Comparison of ENCODE assay signal across 26 cellular contexts in the genomic region with DNA sequence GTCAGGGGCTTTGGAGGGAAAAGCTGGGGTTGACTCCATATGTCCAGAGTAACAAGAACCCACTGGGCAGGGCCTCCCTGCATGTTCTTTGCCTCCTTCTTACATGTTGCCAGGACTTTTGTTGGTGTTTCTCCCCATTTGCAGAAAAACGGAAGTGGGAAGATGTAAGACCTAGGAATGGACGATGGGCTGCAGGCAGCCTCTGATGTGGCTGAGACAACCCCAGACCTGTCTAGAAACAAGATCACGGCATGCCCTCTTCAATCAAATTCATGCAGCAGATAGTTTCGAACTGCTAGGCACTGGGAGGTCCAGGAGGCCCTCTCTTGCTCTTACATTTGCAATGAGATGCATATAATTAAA. TPM values are rescaled to one million over a fixed set of nuclear protein-coding genes. Genes with fewer than 3 reads are reported as not detected.
DNase-seq lines count a peak whose midpoint lies in the region; ATAC-seq, FAIRE-seq and TF ChIP-seq lines count a peak whose summit lies in the region.
"Had no signal": no experiment of that assay in that cellular context is flagged by ENCODE, and none has a peak within 500 bp of the region (broad histone marks: within the 10 kb centered on the region; RNA-seq: fewer than 3 reads in every experiment).

No MANE protein-coding gene starts in this region.

- peaks cover 20% of the 10 kb centered on the region for H3K27me3 ChIP-seq in GM23248 (replicated peaks; ENCODE audit: insufficient read depth)
- H3K27me3 ChIP-seq in K562 (ENCODE audit: control insufficient read depth in 2 of 2, insufficient read depth in 2 of 2, low read length in 2 of 2): peaks cover 65 to 87% of the 10 kb centered on the region in 2 experiments
- H3K27me3 ChIP-seq in esophagus muscularis mucosa: peaks cover 0 to 76% (median 27%) of the 10 kb centered on the region in 4 donors

- DNase-seq in GM12891 (ENCODE audit: insufficient read length, low spot score) (no peak), GM23248 (no peak), OCI-M1 (lab: John Stamatoyannopoulos, UW) (peak; percentile 3), K562 (ENCODE audit: extremely low read depth in 1 of 4, low spot score in 3 of 4) (no peak), esophagus muscularis mucosa (ENCODE audit: extremely low spot score) (no peak), GM03348 (ENCODE audit: low spot score) (no peak), NCI-H187 treated with DMSO at 0.1 percent for 48 hours (lab: John Stamatoyannopoulos, UW) (no peak), globus pallidus (ENCODE audit: low spot score) (no peak)
- DNase-seq: CD4-positive, CD25-positive, alpha-beta regulatory T cell; GOT3; HCEC 1CT; NCI-H1105; NCI-H146; NCI-H2029 treated with DMSO at 0.1 percent for 48 hours; NCI-H345; NCI-H524; NCI-H82; PC-9; RPMI8226; SHP77 treated with DMSO at 0.1 percent for 48 hours; SW 1271 had no signal

- no peak for FAIRE-seq in GM12891 (lab: Jason Lieb, UNC)
- FAIRE-seq in K562 (lab: Jason Lieb, UNC): no peak
- FAIRE-seq: GM12892 had no signal

- H3K4me2 ChIP-seq in GM23248 (ENCODE audit: unreplicated experiment) (no peak overlapping the region), K562 (ENCODE audit: insufficient read depth, low read length) (no peak overlapping the region)
- H3K4me2 ChIP-seq: PC-9 had no signal

- H3K36me3 ChIP-seq in GM23248 (ENCODE audit: low read depth) (no peaks in the 10 kb centered on the region), K562 (ENCODE audit: control insufficient read depth, insufficient read depth, low read length) (no peaks in the 10 kb centered on the region), esophagus muscularis mucosa (no peaks in the 10 kb centered on the region)

- TF ChIP-seq POLR2A in GM12891 (IDR thresholded peaks at IDR 0.05; ENCODE audit: low read depth, low read length): no peak
- no peak for TF ChIP-seq POLR2A in K562 (conservative IDR thresholded peaks at IDR 0.05)
- TF ChIP-seq POLR2A in esophagus muscularis mucosa (IDR thresholded peaks at IDR 0.05; ENCODE audit: low read depth): no peak

- no peaks in the 10 kb centered on the region for H4K20me1 ChIP-seq in GM23248 (ENCODE audit: insufficient read depth)
- H4K20me1 ChIP-seq in K562 (replicated peaks; ENCODE audit: control insufficient read depth, insufficient read depth, low read length): peaks cover 3% of the 10 kb centered on the region; the same call in 1 of the 2 replicates

- no peak overlapping the region for H3K4me3 ChIP-seq in GM23248
- no peak overlapping the region for H3K4me3 ChIP-seq in K562
- no peak overlapping the region for H3K4me3 ChIP-seq in esophagus muscularis mucosa
- H3K4me3 ChIP-seq: PC-9, SK-N-MC had no signal

- in situ Hi-C loops in GM23248 (cut with MboI): no loop called here
- in situ Hi-C loops in K562 (cut with MboI): no loop called here

- no peak for ATAC-seq in K562

- peaks cover 3% of the 10 kb centered on the region; the same call in 1 of the 2 replicates for H3K4me1 ChIP-seq in GM23248 (ENCODE audit: insufficient read depth)
- peaks cover 6 to 22% of the 10 kb centered on the region in 2 experiments; a peak in 3 of 5 replicates for H3K4me1 ChIP-seq in K562 (replicated peaks in 1 of 2; ENCODE audit: control insufficient read depth in 2 of 2, insufficient read depth in 2 of 2, low read length in 2 of 2)
- H3K4me1 ChIP-seq in esophagus muscularis mucosa: peaks cover 21 to 36% (median 32%) of the 10 kb centered on the region in 4 donors

- H3K27ac ChIP-seq in GM23248 (no peak overlapping the region), K562 (ENCODE audit: extremely low read depth, low read depth, low read length) (no peak overlapping the region), esophagus muscularis mucosa (replicated peaks in 1 of 4) (no peak overlapping the region)
- H3K27ac ChIP-seq: PC-9, SK-N-MC had no signal

- TF ChIP-seq EP300 in K562 (IDR thresholded peaks at IDR 0.05; ENCODE audit: low read length): no peak
- no peak for TF ChIP-seq EP300 in esophagus muscularis mucosa (IDR thresholded peaks at IDR 0.05)

- no peak overlapping the region for H3K9ac ChIP-seq in GM23248
- no peak overlapping the region for H3K9ac ChIP-seq in K562 (ENCODE audit: insufficient read depth in 1 of 2, low read depth in 2 of 2, low read length in 2 of 2)

- no peaks in the 10 kb centered on the region for H3K9me2 ChIP-seq in GM23248 (ENCODE audit: insufficient read depth)

- no TSS peak for BruUV-seq in K562 (replicated peaks; lab: Mats Ljungman, UMichigan)

- intact Hi-C loops in K562 (cut with micrococcal nuclease) (no loop called here), esophagus muscularis mucosa (cut with DNase I) (no loop called here)

- H2AFZ ChIP-seq in GM23248: 0 out of 2 replicates have a peak overlapping the region, but pooled peaks have one; percentile 16
- H2AFZ ChIP-seq in K562 (ENCODE audit: low read depth, low read length): no peak overlapping the region
- H2AFZ ChIP-seq: PC-9 had no signal

- H3K79me2 ChIP-seq in GM23248 (ENCODE audit: insufficient read depth) (no peaks in the 10 kb centered on the region), K562 (ENCODE audit: control insufficient read depth, insufficient read depth, low read length) (no peaks in the 10 kb centered on the region)

- 57 to 60% methylated on average over 4 of the region's 4 CpGs for WGBS in GM23248 (ENCODE audit: low coverage in 1 of 2, low lambda C conversion rate in 2 of 2, missing lambda C conversion rate in 2 of 2), 2 experiments
- WGBS in K562 (ENCODE audit: insufficient coverage, low coverage, missing lambda C conversion rate): 1% methylated on average over 4 of the region's 4 CpGs
- WGBS in esophagus muscularis mucosa: 83% methylated on average over 4 of the region's 4 CpGs

- no peak for TF ChIP-seq RAD21 in K562 (CRISPR knock-in tag; conservative IDR thresholded peaks at IDR 0.05 in 1 of 2, IDR thresholded peaks at IDR 0.05 in 1 of 2)

- no peaks in the 10 kb centered on the region for H3F3A ChIP-seq in GM23248 (ENCODE audit: insufficient read depth)

- H3K9me3 ChIP-seq in GM23248 (ENCODE audit: low read depth) (no peaks in the 10 kb centered on the region), K562 (replicated peaks; ENCODE audit: control insufficient read depth, insufficient read depth, low read depth, low read length) (no peaks in the 10 kb centered on the region), esophagus muscularis mucosa (no peaks in the 10 kb centered on the region)

- CTCF ChIA-PET in K562 (lab: Yijun Ruan, JAX; ENCODE audit: low intra/inter-chr PET ratio): no interaction called here

- POLR2A ChIA-PET in K562 (lab: Yijun Ruan, JAX): interaction anchor here (0.6 to 1.0 kb wide), 2 partner anchors 16 to 20 kb away, joined by 3 read pairs; no protein-coding TSS in a partner anchor

- TF ChIP-seq CTCF in K562 (IDR thresholded peaks at IDR 0.05 in 2 of 3, conservative IDR thresholded peaks at IDR 0.05 in 1 of 3; ENCODE audit: insufficient read depth in 2 of 3, low read depth in 1 of 3, low read length in 3 of 3) (no peak), esophagus muscularis mucosa (IDR thresholded peaks at IDR 0.05) (no peak)

- peaks cover 3% of the 10 kb centered on the region for H3K9me1 ChIP-seq in K562 (ENCODE audit: control insufficient read depth, insufficient read depth, low read length)

RNA-seq across cellular contexts. Expression of a gene that starts 3.4 kb away (rescaled TPM):
- polyA plus RNA-seq in GM12891 (2012; ENCODE audit: low read depth, missing spikeins): not detected
- total RNA-seq in GM23248 (2014; rRNA removed; shearing (Covaris generic)): 0.11 TPM in 1 of 2 replicates, not detected in the other
- polyA plus RNA-seq in GM23248 (2016; fragmentation: Nextera tagmentation; extraction: Ambion mirVana) (0.31 and 0.52 TPM in 2 replicates), K562 (2011; rRNA removed) (not detected in 2 replicates), K562 (2014; fragmentation: Illumina TruSeq; extraction: Trizol) (not detected in 2 replicates), K562 (2014; fragmentation: Nextera tagmentation; extraction: Ambion mirVana) (not detected), K562 (2014; rRNA removed) (not detected in 2 replicates)
- total RNA-seq in K562 (2011; cell fraction: chromatin; rRNA removed; ENCODE audit: low replicate concordance): not detected in 2 replicates
- not detected in 2 replicates for total RNA-seq in K562 (2011; cell fraction: nucleolus; rRNA removed)
- not detected in 2 replicates for total RNA-seq in K562 (2011; cell fraction: nucleoplasm; rRNA removed)
- total RNA-seq in K562 (2014; rRNA removed) (not detected in 2 replicates), K562 (2014; rRNA removed; fragmentation: Illumina TruSeq; extraction: Trizol) (not detected in 2 replicates), K562 (2015; rRNA removed; fragmentation: Illumina TruSeq; extraction: Trizol) (not detected in 2 replicates), K562 (2021) (not detected in 2 replicates), esophagus muscularis mucosa (1 to 10 TPM in 3 of 4 donors, not detected in 1; 2.2 to 4.2 (median 3.6) TPM)
- 0.03 TPM in 1 of 2 replicates, not detected in the other for polyA plus RNA-seq in K562 (2011; cell fraction: cytosol; rRNA removed)
- not detected in 2 replicates for polyA plus RNA-seq in K562 (2011; cell fraction: nucleus; rRNA removed)
- polyA plus RNA-seq in K562 (2012): 0.06 TPM in 1 of 2 replicates, not detected in the other
- not detected in 2 replicates for polyA minus RNA-seq in K562 (2011; rRNA and poly(A)+ RNA removed)
- polyA minus RNA-seq in K562 (2011; cell fraction: cytosol; rRNA and poly(A)+ RNA removed): not detected in 2 replicates
- polyA minus RNA-seq in K562 (2011; cell fraction: nucleus; rRNA and poly(A)+ RNA removed): not detected in 2 replicates
- total RNA-seq: CD4-positive, CD25-positive, alpha-beta regulatory T cell; MCF 10A; PC-9 had no signal
- polyA plus RNA-seq: BJ; CD4-positive, CD25-positive, alpha-beta regulatory T cell; IgD-negative memory B cell had no signal

RNA-seq across cellular contexts. Expression of a gene that starts 33.2 kb away (rescaled TPM):
- not detected for polyA plus RNA-seq in GM12891 (2012; ENCODE audit: low read depth, missing spikeins)
- total RNA-seq in GM23248 (2014; rRNA removed; shearing (Covaris generic)): 3.0 and 5.9 TPM in 2 replicates
- polyA plus RNA-seq in GM23248 (2016; fragmentation: Nextera tagmentation; extraction: Ambion mirVana): 9.6 and 9.9 TPM in 2 replicates
- not detected in 2 replicates for total RNA-seq in K562 (2011; cell fraction: chromatin; rRNA removed; ENCODE audit: low replicate concordance)
- total RNA-seq in K562 (2011; cell fraction: nucleolus; rRNA removed): not detected in 2 replicates
- total RNA-seq in K562 (2011; cell fraction: nucleoplasm; rRNA removed): not detected in 2 replicates
- total RNA-seq in K562 (2014; rRNA removed): not detected in 2 replicates
- total RNA-seq in K562 (2014; rRNA removed; fragmentation: Illumina TruSeq; extraction: Trizol): not detected in 2 replicates
- not detected in 2 replicates for total RNA-seq in K562 (2015; rRNA removed; fragmentation: Illumina TruSeq; extraction: Trizol)
- not detected in 2 replicates for total RNA-seq in K562 (2021)
- polyA plus RNA-seq in K562 (2011; rRNA removed): not detected in 2 replicates
- not detected in 2 replicates for polyA plus RNA-seq in K562 (2011; cell fraction: cytosol; rRNA removed)
- polyA plus RNA-seq in K562 (2011; cell fraction: nucleus; rRNA removed): not detected in 2 replicates
- 0.10 TPM in 1 of 2 replicates, not detected in the other for polyA plus RNA-seq in K562 (2012)
- polyA plus RNA-seq in K562 (2014; fragmentation: Illumina TruSeq; extraction: Trizol): not detected in 2 replicates
- not detected for polyA plus RNA-seq in K562 (2014; fragmentation: Nextera tagmentation; extraction: Ambion mirVana)
- polyA plus RNA-seq in K562 (2014; rRNA removed): 0.12 TPM in 1 of 2 replicates, not detected in the other
- not detected in 2 replicates for polyA minus RNA-seq in K562 (2011; rRNA and poly(A)+ RNA removed)
- polyA minus RNA-seq in K562 (2011; cell fraction: cytosol; rRNA and poly(A)+ RNA removed): 1.9 TPM in 1 of 2 replicates, not detected in the other
- polyA minus RNA-seq in K562 (2011; cell fraction: nucleus; rRNA and poly(A)+ RNA removed): not detected in 2 replicates
- 1 to 10 TPM; 1.7 to 7.5 (median 6.0) TPM for total RNA-seq in esophagus muscularis mucosa
- total RNA-seq: CD4-positive, CD25-positive, alpha-beta regulatory T cell; MCF 10A had no signal

RNA-seq across cellular contexts. Expression of a gene that starts 47.8 kb away (rescaled TPM):
- 15.9 TPM for polyA plus RNA-seq in GM12891 (2012; ENCODE audit: low read depth, missing spikeins)
- total RNA-seq in GM23248 (2014; rRNA removed; shearing (Covaris generic)): 36.8 and 50.7 TPM in 2 replicates
- polyA plus RNA-seq in GM23248 (2016; fragmentation: Nextera tagmentation; extraction: Ambion mirVana) (50.6 and 51.0 TPM in 2 replicates), K562 (2011; rRNA removed) (19.3 and 21.6 TPM in 2 replicates), K562 (2014; fragmentation: Illumina TruSeq; extraction: Trizol) (26.2 and 26.5 TPM in 2 replicates), K562 (2014; fragmentation: Nextera tagmentation; extraction: Ambion mirVana) (10 to 100 TPM; 10.4 to 14.7 TPM), K562 (2014; rRNA removed) (22.0 and 23.7 TPM in 2 replicates)
- 13.4 and 41.5 TPM in 2 replicates for total RNA-seq in K562 (2011; cell fraction: chromatin; rRNA removed; ENCODE audit: low replicate concordance)
- total RNA-seq in K562 (2011; cell fraction: nucleolus; rRNA removed): 54.0 and 57.2 TPM in 2 replicates
- total RNA-seq in K562 (2011; cell fraction: nucleoplasm; rRNA removed): 39.6 and 40.0 TPM in 2 replicates
- total RNA-seq in K562 (2014; rRNA removed) (20.1 and 25.0 TPM in 2 replicates), K562 (2014; rRNA removed; fragmentation: Illumina TruSeq; extraction: Trizol) (12.7 and 14.5 TPM in 2 replicates), K562 (2015; rRNA removed; fragmentation: Illumina TruSeq; extraction: Trizol) (18.6 and 18.7 TPM in 2 replicates), K562 (2021) (32.9 and 34.6 TPM in 2 replicates), esophagus muscularis mucosa (10 to 100 TPM; 24.5 to 71.3 (median 42.7) TPM)
- 22.4 and 29.8 TPM in 2 replicates for polyA plus RNA-seq in K562 (2011; cell fraction: cytosol; rRNA removed)
- 16.2 and 16.7 TPM in 2 replicates for polyA plus RNA-seq in K562 (2011; cell fraction: nucleus; rRNA removed)
- 25.8 and 26.7 TPM in 2 replicates for polyA plus RNA-seq in K562 (2012)
- polyA minus RNA-seq in K562 (2011; rRNA and poly(A)+ RNA removed): 14.0 and 16.3 TPM in 2 replicates
- polyA minus RNA-seq in K562 (2011; cell fraction: cytosol; rRNA and poly(A)+ RNA removed): 16.0 and 19.4 TPM in 2 replicates
- 10.5 and 15.2 TPM in 2 replicates for polyA minus RNA-seq in K562 (2011; cell fraction: nucleus; rRNA and poly(A)+ RNA removed)
